Comparison of ENCODE assay signal across 14 cellular contexts in genomic region chr3:111915905-111916304, GRCh38. TPM values are rescaled to one million over a fixed set of nuclear protein-coding genes. Genes with fewer than 3 reads are reported as not detected.
A peak's percentile ranks its signal among the peaks of the same experiment; 100 is the strongest.
DNase-seq lines count a peak whose midpoint lies in the region; ATAC-seq and TF ChIP-seq lines count a peak whose summit lies in the region.
"Had no signal": no experiment of that assay in that cellular context is flagged by ENCODE, and none has a peak within 500 bp of the region (broad histone marks: within the 10 kb centered on the region; RNA-seq: fewer than 3 reads in every experiment).

No MANE protein-coding gene starts in this region.

- H4K20me1 ChIP-seq in HCT116 (ENCODE audit: insufficient read depth), result no peaks in the 10 kb centered on the region

- TF ChIP-seq POLR2A in HCT116 (IDR thresholded peaks at IDR 0.05; ENCODE audit: borderline replicate concordance, extremely low read depth, insufficient read depth, insufficient read length), result no peak

- peaks cover 19% of the 10 kb centered on the region for H3K4me1 Mint-ChIP-seq in mesothelial cell of epicardium
- H3K4me1 Mint-ChIP-seq: activated naive CD8-positive, alpha-beta T cell treated with anti-CD3 and anti-CD28 coated beads for 36 hours; CD14-positive monocyte had no signal

- no peaks in the 10 kb centered on the region for H3K9me2 ChIP-seq in HCT116 (ENCODE audit: insufficient read depth)

- peak overlapping the region; percentile 28 for H3K27ac Mint-ChIP-seq in mesothelial cell of epicardium
- H3K27ac Mint-ChIP-seq: activated naive CD8-positive, alpha-beta T cell treated with anti-CD3 and anti-CD28 coated beads for 36 hours; CD14-positive monocyte; progenitor cell of endocrine pancreas had no signal

- peaks cover 10 to 31% of the 10 kb centered on the region in 2 experiments for H3K36me3 ChIP-seq in HCT116 (ENCODE audit: control insufficient read depth in 1 of 2, insufficient read depth in 2 of 2, low read length in 2 of 2)

- H3K79me2 ChIP-seq in HCT116 (ENCODE audit: insufficient read depth, low read length), result peaks cover 87% of the 10 kb centered on the region

- ATAC-seq in HCT116 (peak; percentile 16; the same call in 1 of the 2 replicates), GM18870 (IDR thresholded peaks at IDR 0.05; ENCODE audit: unreplicated experiment) (no peak)

- intact Hi-C loops in HCT116 (cut with micrococcal nuclease), result no loop called here

- RAD21 ChIA-PET in HCT116 (lab: Charles Lee; ENCODE audit: low non-redundant PET in 1 of 2, low total read pairs in 2 of 2, uncharacterized antibody in 2 of 2, unreplicated experiment in 2 of 2), result no interaction called here

- H3K27ac ChIP-seq in HCT116 (ENCODE audit: low read depth, low read length), result peak overlapping the region; percentile 96

- no peaks in the 10 kb centered on the region for H3K9me3 ChIP-seq in HCT116 (ENCODE audit: control insufficient read depth in 1 of 2, insufficient read depth in 1 of 2, low read depth in 1 of 2, low read length in 2 of 2)

- H3K4me3 ChIP-seq in HCT116 (replicated peaks in 1 of 2; ENCODE audit: low read depth in 1 of 2, low read length in 2 of 2) (no peak overlapping the region), choroid plexus epithelial cell (ENCODE audit: low read depth, low read length) (no peak overlapping the region)

- peak overlapping the region; percentile 54 for H3K9ac ChIP-seq in HCT116 (ENCODE audit: low read length)

- no peak for DNase-seq in HCT116 (ENCODE audit: low read depth, low spot score)
- DNase-seq in NCI-H226, result peak; percentile 59
- DNase-seq in choroid plexus epithelial cell (ENCODE audit: low read depth), result peak; percentile 71
- DNase-seq in mesothelial cell of epicardium (ENCODE audit: low spot score in 2 of 2, unreplicated experiment in 2 of 2), result no peak
- no peak for DNase-seq in GM20000 (ENCODE audit: low spot score)
- DNase-seq in mucosa of gallbladder (ENCODE audit: low spot score), result no peak
- DNase-seq: activated naive CD8-positive, alpha-beta T cell treated with anti-CD3 and anti-CD28 coated beads for 36 hours; activated T-cell treated with anti-CD3 and anti-CD28 coated beads, Interleukin-2, amount 50 U/mL, for 1 hour; NCI-H1694 treated with DMSO at 0.1 percent for 48 hours; stimulated activated CD4-positive, alpha-beta T cell treated with anti-CD3 and anti-CD28 coated beads, Interleukin-15, amount 100 ng/mL, for 24 hours had no signal

- H2AFZ ChIP-seq in HCT116 (ENCODE audit: low read depth, low read length, poor library complexity, severe bottlenecking), result no peak overlapping the region

- CTCF ChIA-PET in HCT116 (lab: Charles Lee), result interaction anchor here (2.1 kb wide), 1 partner anchor 52 kb away, joined by 10 read pairs; no protein-coding TSS in a partner anchor

- peaks cover 17% of the 10 kb centered on the region for H3K36me3 Mint-ChIP-seq in mesothelial cell of epicardium
- H3K36me3 Mint-ChIP-seq: activated naive CD8-positive, alpha-beta T cell treated with anti-CD3 and anti-CD28 coated beads for 36 hours; CD14-positive monocyte had no signal

- POLR2A ChIA-PET in HCT116 (lab: Charles Lee), result interaction anchor here (1.3 to 13.2 kb wide), 9 partner anchors 11 to 64 kb away, joined by 3 to 152 read pairs (median 15); partner anchors contain the start of gene ABHD10

- H3K9me3 Mint-ChIP-seq in mesothelial cell of epicardium, result no peaks in the 10 kb centered on the region
- H3K9me3 Mint-ChIP-seq: activated naive CD8-positive, alpha-beta T cell treated with anti-CD3 and anti-CD28 coated beads for 36 hours; CD14-positive monocyte; central memory CD8-positive, alpha-beta T cell had no signal

- peaks cover 81 to 98% of the 10 kb centered on the region in 2 experiments for H3K4me1 ChIP-seq in HCT116 (ENCODE audit: control insufficient read depth in 1 of 2, insufficient read depth in 2 of 2, low read length in 2 of 2)

- no peaks in the 10 kb centered on the region for H3K27me3 Mint-ChIP-seq in mesothelial cell of epicardium (ENCODE audit: low read depth)
- H3K27me3 Mint-ChIP-seq: activated naive CD8-positive, alpha-beta T cell treated with anti-CD3 and anti-CD28 coated beads for 36 hours; central memory CD8-positive, alpha-beta T cell; progenitor cell of endocrine pancreas had no signal

- TF ChIP-seq CTCF in HCT116 (IDR thresholded peaks at IDR 0.05 in 2 of 3, conservative IDR thresholded peaks at IDR 0.05 in 1 of 3; ENCODE audit: borderline replicate concordance in 1 of 3, insufficient read depth in 1 of 3, low read depth in 2 of 3, low read length in 2 of 3) (no peak), choroid plexus epithelial cell (conservative IDR thresholded peaks at IDR 0.05; ENCODE audit: low read depth, low read length) (no peak), mesothelial cell of epicardium (IDR thresholded peaks at IDR 0.05; ENCODE audit: unreplicated experiment) (no peak), GM20000 (IDR thresholded peaks at IDR 0.05; ENCODE audit: extremely low read depth, missing control alignments) (no peak)

- H3K4me3 Mint-ChIP-seq in mesothelial cell of epicardium, result no peak overlapping the region
- H3K4me3 Mint-ChIP-seq: activated naive CD8-positive, alpha-beta T cell treated with anti-CD3 and anti-CD28 coated beads for 36 hours; CD14-positive monocyte; central memory CD8-positive, alpha-beta T cell had no signal

- no TSS peak for BruUV-seq in HCT116 (replicated peaks; lab: Mats Ljungman, UMichigan)

- no peaks in the 10 kb centered on the region for H3K27me3 ChIP-seq in HCT116 (ENCODE audit: insufficient read depth, low read length)

- H3K4me2 ChIP-seq in HCT116 (ENCODE audit: low read length), result peak overlapping the region; percentile 47

- no peak for TF ChIP-seq RAD21 in HCT116 (IDR thresholded peaks at IDR 0.05; ENCODE audit: low read depth)

TF ChIP-seq in HCT116, 20 proteins besides CTCF, POLR2A, EP300 and RAD21:
- TF ChIP-seq POLR2AphosphoS5 (IDR thresholded peaks at IDR 0.05; ENCODE audit: low read depth, low read length) (peak; percentile 42; the same call in 1 of the 2 replicates), EZH2 (IDR thresholded peaks at IDR 0.05) (no peak), ATF3 (IDR thresholded peaks at IDR 0.05) (no peak), TCF7L2 (IDR thresholded peaks at IDR 0.05; ENCODE audit: borderline replicate concordance, extremely low read depth, insufficient read depth, insufficient read length) (peak; percentile 54)

RNA-seq across cellular contexts. Expression of gene PHLDB2, which starts 56.8 kb away (rescaled TPM):
- total RNA-seq in HCT116 (2021; ENCODE audit: unreplicated experiment) (143 TPM), mesothelial cell of epicardium (32.4 to 37.2 TPM (median 36.0 TPM) in 3 replicates), mucosa of gallbladder (36.4 TPM)
- 37.9 and 46.8 TPM in 2 replicates for polyA plus RNA-seq in HCT116 (2012)

Comparison
In these comparisons a context has a peak if more than half of its experiments do, and no peak if none do; other contexts are left out.
1. DNase-seq: peak in NCI-H226 (single experiment) and choroid plexus epithelial cell (single experiment); none in HCT116 (single experiment), mesothelial cell of epicardium (0 of 2), GM20000 (single experiment) and mucosa of gallbladder (single experiment).